In genomic region chr12:50024804-50025186, GRCh38 we compare ENCODE assay signal across 8 cellular contexts.
DNase-seq lines count a peak whose midpoint lies in the region; ATAC-seq and TF ChIP-seq lines count a peak whose summit lies in the region.

No MANE protein-coding gene starts in this region.

- ATAC-seq in GM21737 (IDR thresholded peaks at IDR 0.05; ENCODE audit: unreplicated experiment) = peak; percentile 10
- no peak for ATAC-seq in HG02678 (IDR thresholded peaks at IDR 0.05; ENCODE audit: unreplicated experiment)

- peaks cover 4% of the 10 kb centered on the region for H3K27me3 Mint-ChIP-seq in nephron progenitor cell (ENCODE audit: low read depth, poor library complexity)

- peaks cover 10% of the 10 kb centered on the region for H3K36me3 Mint-ChIP-seq in nephron progenitor cell (ENCODE audit: low read depth)

- peaks cover 49% of the 10 kb centered on the region for H3K4me1 Mint-ChIP-seq in nephron progenitor cell

- H3K27ac Mint-ChIP-seq in nephron progenitor cell = peak overlapping the region; percentile 99

- TF ChIP-seq CTCF in nephron progenitor cell (IDR thresholded peaks at IDR 0.05) = no peak

- H3K27ac ChIP-seq in effector memory CD4-positive, alpha-beta T cell (ENCODE audit: insufficient read depth, low read length, poor library complexity, severe bottlenecking) = peak overlapping the region; percentile 55

- H3K9me3 Mint-ChIP-seq in nephron progenitor cell = no peaks in the 10 kb centered on the region

- DNase-seq in D341Med (ENCODE audit: low spot score) (peak; percentile 47), NCI-H69 (lab: John Stamatoyannopoulos, UW) (peak; percentile 76), nephron progenitor cell (no peak), HK-2 (ENCODE audit: unreplicated experiment) (no peak), SHP77 treated with DMSO at 0.1 percent for 48 hours (lab: John Stamatoyannopoulos, UW) (no peak)
- DNase-seq in effector memory CD4-positive, alpha-beta T cell = no peak

- H3K4me3 Mint-ChIP-seq in nephron progenitor cell = peak overlapping the region; percentile 100

- no peaks in the 10 kb centered on the region for H3K9me3 ChIP-seq in effector memory CD4-positive, alpha-beta T cell (ENCODE audit: control insufficient read depth, low read length)

- peaks cover 5% of the 10 kb centered on the region for H3K4me1 ChIP-seq in effector memory CD4-positive, alpha-beta T cell (ENCODE audit: control insufficient read depth, insufficient read depth, low read length, poor library complexity, severe bottlenecking)

- H3K36me3 ChIP-seq in effector memory CD4-positive, alpha-beta T cell (ENCODE audit: control insufficient read depth, insufficient read depth, low read length) = no peaks in the 10 kb centered on the region

- peak overlapping the region; percentile 70 for H3K4me3 ChIP-seq in effector memory CD4-positive, alpha-beta T cell (ENCODE audit: insufficient read depth, low read depth, low read length, poor library complexity, severe bottlenecking)

- H3K27me3 ChIP-seq in effector memory CD4-positive, alpha-beta T cell (replicated peaks; ENCODE audit: control insufficient read depth, insufficient read depth, low read length, poor library complexity, severe bottlenecking) = no peaks in the 10 kb centered on the region

Comparison
In these comparisons a context has a peak if more than half of its experiments do, and no peak if none do; other contexts are left out.
1. DNase-seq: peak in D341Med (single experiment) and NCI-H69 (single experiment); none in effector memory CD4-positive, alpha-beta T cell (0 of 3), nephron progenitor cell (single experiment), HK-2 (single experiment) and SHP77 treated with DMSO at 0.1 percent for 48 hours (single experiment).